In genomic region chr4:78603384-78603783, GRCh38 we compare ENCODE assay signal across 6 cellular contexts. TPM values are rescaled to one million over a fixed set of nuclear protein-coding genes. Genes with fewer than 3 reads are reported as not detected.
"Had no signal": no experiment of that assay in that cellular context is flagged by ENCODE, and none has a peak within 500 bp of the region (broad histone marks: within the 10 kb centered on the region; RNA-seq: fewer than 3 reads in every experiment).

No MANE protein-coding gene starts in this region.

- ATAC-seq: GM12878 had no signal

- DNase-seq: GDM1, GF-D8 had no signal

- FAIRE-seq: G401.6, GM12878, GM18507 had no signal

- H3K4me3 ChIP-seq: GM12878 had no signal

RNA-seq across cellular contexts. Expression of gene ANXA3, which starts 51.8 kb away (rescaled TPM):
- total RNA-seq: G401 had no signal
